In the genomic region with DNA sequence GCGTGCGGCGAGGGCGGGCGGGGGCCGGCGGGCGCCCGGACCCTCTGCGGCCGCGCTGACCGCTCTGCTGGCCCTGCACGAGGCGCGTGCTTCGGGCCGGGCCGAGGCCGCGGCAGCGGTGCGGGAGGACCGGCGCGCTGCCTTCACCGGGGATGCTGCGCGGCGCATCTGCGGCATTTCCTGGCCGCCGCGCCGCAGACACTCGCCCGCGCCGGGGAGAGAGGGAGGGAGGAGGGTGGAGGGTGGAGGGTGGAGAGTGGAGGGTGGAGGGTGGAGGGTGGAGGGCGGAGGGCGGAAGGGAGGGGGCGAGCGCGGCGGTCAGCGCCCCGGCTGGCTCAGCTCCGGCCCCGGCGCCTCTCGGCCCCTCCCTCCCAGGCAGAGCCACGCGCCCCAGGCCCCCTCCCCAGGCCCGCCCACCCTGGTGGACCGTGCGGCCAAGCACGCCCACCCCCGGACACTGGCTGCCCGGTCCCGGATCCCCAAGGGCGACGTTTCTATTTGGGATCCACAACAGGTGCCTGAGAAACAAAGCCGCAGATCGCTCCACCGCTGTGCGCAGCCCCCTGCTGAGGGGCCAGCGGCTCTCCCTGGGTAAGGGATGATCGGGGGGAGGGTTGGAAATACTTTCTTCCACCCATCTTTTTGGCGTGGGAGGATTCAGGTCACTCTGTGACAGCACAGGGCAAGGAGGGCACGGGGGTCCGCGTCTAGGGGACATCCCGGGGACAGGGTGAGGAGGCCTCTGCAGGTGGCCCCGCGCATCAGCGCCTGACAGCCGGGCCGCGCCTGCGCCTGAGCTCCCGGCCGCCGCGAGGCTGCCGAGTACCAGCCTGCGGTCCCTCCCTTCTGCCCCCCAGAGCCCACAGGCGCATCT, we compare ENCODE assay signal across 1 cellular context.
TF ChIP-seq lines count a peak whose summit lies in the region.

No MANE protein-coding gene starts in this region.

TF ChIP-seq in HepG2, 621 proteins besides CTCF, POLR2A, EP300 and RAD21 (continued from another document):
- TF ChIP-seq ZBTB39 (CRISPR knock-in tag; IDR thresholded peaks at IDR 0.05), result no peak
TF ChIP-seq in HepG2: peak in this region for 141.
